In the genomic region with DNA sequence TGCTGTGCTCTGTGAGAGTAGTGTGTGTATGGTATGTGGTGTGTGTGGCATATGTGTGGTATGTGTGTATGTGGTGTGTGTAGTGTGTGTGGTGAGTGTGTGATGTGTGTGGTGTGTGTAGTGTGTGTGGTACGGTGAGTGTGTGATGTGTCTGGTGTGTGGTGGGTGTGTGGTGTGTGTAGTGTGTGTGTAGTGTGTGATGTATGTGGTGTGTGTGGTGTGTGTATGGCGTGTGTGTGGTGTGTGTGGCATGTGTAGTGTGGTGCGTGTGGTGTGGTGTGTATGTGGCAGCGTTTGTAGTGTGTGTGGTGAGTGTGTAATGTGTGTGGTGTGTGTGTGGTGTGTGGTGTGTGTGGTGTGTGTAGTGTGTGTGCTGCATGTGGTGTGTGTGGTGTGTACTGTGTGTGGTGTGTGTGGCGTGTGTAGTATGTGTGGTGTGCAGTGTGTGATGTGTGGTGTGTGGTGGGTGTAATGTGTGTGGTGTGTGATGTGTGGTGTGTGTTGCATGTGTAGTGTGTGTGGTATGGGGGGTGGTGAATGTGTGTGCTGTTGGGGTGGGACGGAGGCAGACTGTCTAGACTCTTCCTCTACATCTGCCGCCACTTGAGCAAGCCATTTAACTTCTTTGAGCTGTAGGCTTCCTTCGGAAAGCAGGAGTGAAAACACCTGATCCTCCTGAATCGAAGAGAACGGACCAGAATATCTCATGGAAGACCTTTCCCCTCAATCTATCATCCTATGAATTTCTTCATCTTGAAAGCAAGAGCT, we compare ENCODE assay signal across 13 cellular contexts. TPM values are rescaled to one million over a fixed set of nuclear protein-coding genes. Genes with fewer than 3 reads are reported as not detected.
A peak's percentile ranks its signal among the peaks of the same experiment; 100 is the strongest.
DNase-seq lines count a peak whose midpoint lies in the region; ATAC-seq, FAIRE-seq and TF ChIP-seq lines count a peak whose summit lies in the region.
"Had no signal": no experiment of that assay in that cellular context is flagged by ENCODE, and none has a peak within 500 bp of the region (broad histone marks: within the 10 kb centered on the region; RNA-seq: fewer than 3 reads in every experiment).

No MANE protein-coding gene starts in this region.

- WGBS in HepG2 (ENCODE audit: low lambda C conversion rate): 22% methylated on average over 9 of the region's 10 CpGs
- 40% methylated on average over 9 of the region's 10 CpGs for WGBS in right lobe of liver (ENCODE audit: insufficient coverage, low coverage, low lambda C conversion rate, missing lambda C conversion rate)

- ATAC-seq in HepG2 (peak; percentile 10; the same call in 2 of the 3 replicates), right lobe of liver (no peak), GM19035 (IDR thresholded peaks at IDR 0.05; ENCODE audit: unreplicated experiment) (no peak)
- ATAC-seq in stimulated activated effector memory CD8-positive, alpha-beta T cell treated with anti-CD3 and anti-CD28 coated beads, Interleukin-12 subunit alpha, Interleukin-12 subunit beta, amount 100 ng/mL, for 72 hours: peak; percentile 46

- H2AFZ ChIP-seq in HepG2 (ENCODE audit: low read length) (no peak overlapping the region), MM.1S (ENCODE audit: low read length) (no peak overlapping the region)

- H3K36me3 ChIP-seq in HepG2 (replicated peaks in 1 of 2; ENCODE audit: control insufficient read depth in 1 of 2, insufficient read depth in 2 of 2, low read length in 2 of 2) (no peaks in the 10 kb centered on the region), right lobe of liver (no peaks in the 10 kb centered on the region), MM.1S (replicated peaks; ENCODE audit: insufficient read depth, low read length) (no peaks in the 10 kb centered on the region)
- H3K36me3 ChIP-seq: BLaER1 had no signal

- DNase-seq in HepG2 (ENCODE audit: low spot score): no peak
- no peak for DNase-seq in right lobe of liver
- no peak for DNase-seq in MM.1S
- DNase-seq in SK-N-DZ (ENCODE audit: low spot score): peak; percentile 73
- peak in 1 of 2 donors; percentile 28 for DNase-seq in stimulated activated effector memory CD8-positive, alpha-beta T cell treated with anti-CD3 and anti-CD28 coated beads, Interleukin-12 subunit alpha, Interleukin-12 subunit beta, amount 100 ng/mL, for 72 hours (ENCODE audit: low spot score in 2 of 2)
- DNase-seq in activated gamma-delta T cell (lab: John Stamatoyannopoulos, UW): no peak
- DNase-seq in NCI-H1048 (lab: John Stamatoyannopoulos, UW): no peak
- DNase-seq: activated CD4-positive, CD25-positive, alpha-beta regulatory T cell; effector CD8-positive, alpha-beta T cell had no signal

- no peak overlapping the region for H3K9ac ChIP-seq in HepG2 (ENCODE audit: insufficient read depth, low read depth, low read length)
- H3K9ac ChIP-seq in MM.1S (ENCODE audit: low read length): no peak overlapping the region
- H3K9ac ChIP-seq: BLaER1 had no signal

- H3K79me2 ChIP-seq in HepG2 (ENCODE audit: insufficient read depth, low read length) (no peaks in the 10 kb centered on the region), MM.1S (ENCODE audit: low read length) (no peaks in the 10 kb centered on the region)

- intact Hi-C loops in HepG2 (cut with micrococcal nuclease; ENCODE audit: unreplicated experiment): loop anchor here (5.0 kb wide), 1 partner anchor 269 kb away; no protein-coding TSS in a partner anchor
- intact Hi-C loops in right lobe of liver (cut with DNase I): loop anchor here (10.0 kb wide), 1 partner anchor 82 kb away; a partner anchor contains a TSS

- FAIRE-seq in HepG2 (lab: Jason Lieb, UNC): peak; percentile 61

- no peak for TF ChIP-seq RAD21 in HepG2 (CRISPR knock-in tag; IDR thresholded peaks at IDR 0.05)

- peaks cover 9% of the 10 kb centered on the region for H3K4me1 Mint-ChIP-seq in stimulated activated effector memory CD8-positive, alpha-beta T cell treated with anti-CD3 and anti-CD28 coated beads, Interleukin-12 subunit alpha, Interleukin-12 subunit beta, amount 100 ng/mL, for 72 hours

- H3K4me1 ChIP-seq in HepG2 (ENCODE audit: insufficient read depth, low read length) (0 out of 2 replicates have a peak, but pooled peaks cover 12% of the 10 kb centered on the region), right lobe of liver (peaks cover 0 to 3% (median 0%) of the 10 kb centered on the region in 4 donors), MM.1S (ENCODE audit: low read length) (peaks cover 6% of the 10 kb centered on the region; the same call in 1 of the 2 replicates)

- H3K27me3 ChIP-seq in HepG2 (ENCODE audit: control insufficient read depth in 1 of 2, insufficient read depth in 2 of 2, low read length in 2 of 2) (peaks cover 3 to 14% of the 10 kb centered on the region in 2 experiments; a peak in 3 of 5 replicates), right lobe of liver (no peaks in the 10 kb centered on the region), MM.1S (replicated peaks; ENCODE audit: insufficient read depth, low read length) (no peaks in the 10 kb centered on the region)
- H3K27me3 ChIP-seq: BLaER1 had no signal

- no peaks in the 10 kb centered on the region for H3K9me2 ChIP-seq in MM.1S (replicated peaks; ENCODE audit: insufficient read depth, low read length)

- no peak overlapping the region for H3K27ac ChIP-seq in HepG2 (ENCODE audit: extremely low read length, insufficient read depth, low read length)
- no peak overlapping the region for H3K27ac ChIP-seq in right lobe of liver
- H3K27ac ChIP-seq in MM.1S (ENCODE audit: low read length): no peak overlapping the region
- H3K27ac ChIP-seq: BLaER1 had no signal

- TF ChIP-seq EP300 in HepG2 (IDR thresholded peaks at IDR 0.05; ENCODE audit: low read depth in 2 of 2, low read length in 2 of 2) (no peak), HepG2 (CRISPR knock-in tag; IDR thresholded peaks at IDR 0.05; ENCODE audit: borderline replicate concordance) (no peak)

- in situ Hi-C loops in HepG2 (cut with HindIII; ENCODE audit: extremely low pct_ligation_motif_present, low pct_unique_long_range_greater_than_20kb): loop anchor here (5.0 kb wide), 1 partner anchor 144 kb away; no protein-coding TSS in a partner anchor

- H3K9me3 Mint-ChIP-seq in stimulated activated effector memory CD8-positive, alpha-beta T cell treated with anti-CD3 and anti-CD28 coated beads, Interleukin-12 subunit alpha, Interleukin-12 subunit beta, amount 100 ng/mL, for 72 hours: no peaks in the 10 kb centered on the region

- no peak overlapping the region for H3K27ac Mint-ChIP-seq in stimulated activated effector memory CD8-positive, alpha-beta T cell treated with anti-CD3 and anti-CD28 coated beads, Interleukin-12 subunit alpha, Interleukin-12 subunit beta, amount 100 ng/mL, for 72 hours
- H3K27ac Mint-ChIP-seq: IgD-negative memory B cell had no signal

- no TSS peak for BruUV-seq in HepG2 (replicated peaks; lab: Mats Ljungman, UMichigan)

- CTCF ChIA-PET in HepG2 (lab: Yijun Ruan, JAX; ENCODE audit: low intra/inter-chr PET ratio, low total read pairs): interaction anchor here (5.6 kb wide), 1 partner anchor 146 kb away, joined by 75 read pairs; no protein-coding TSS in a partner anchor

- TF ChIP-seq CTCF in HepG2 (CRISPR knock-in tag; IDR thresholded peaks at IDR 0.05) (no peak), right lobe of liver (IDR thresholded peaks at IDR 0.05) (no peak), MM.1S (IDR thresholded peaks at IDR 0.05; ENCODE audit: low read length) (no peak)

- H3K36me3 Mint-ChIP-seq in stimulated activated effector memory CD8-positive, alpha-beta T cell treated with anti-CD3 and anti-CD28 coated beads, Interleukin-12 subunit alpha, Interleukin-12 subunit beta, amount 100 ng/mL, for 72 hours: no peaks in the 10 kb centered on the region
- H3K36me3 Mint-ChIP-seq: IgD-negative memory B cell had no signal

- H3K4me2 ChIP-seq in HepG2 (ENCODE audit: low read depth, low read length): no peak overlapping the region
- 0 out of 2 replicates have a peak overlapping the region, but pooled peaks have one; percentile 4 for H3K4me2 ChIP-seq in MM.1S (ENCODE audit: low read depth, low read length)
- H3K4me2 ChIP-seq: BLaER1 had no signal

- TF ChIP-seq POLR2A in HepG2 (IDR thresholded peaks at IDR 0.05; ENCODE audit: insufficient read depth in 1 of 2, low read depth in 2 of 2, low read length in 2 of 2) (no peak), right lobe of liver (IDR thresholded peaks at IDR 0.05) (no peak)

- H3K4me3 ChIP-seq in HepG2 (replicated peaks in 1 of 3; ENCODE audit: insufficient read depth in 1 of 3, low read depth in 2 of 3, low read length in 3 of 3) (no peak overlapping the region), right lobe of liver (no peak overlapping the region), MM.1S (ENCODE audit: low read length) (no peak overlapping the region)
- H3K4me3 ChIP-seq: BLaER1 had no signal

- H3K9me3 ChIP-seq in HepG2 (ENCODE audit: low read length) (no peaks in the 10 kb centered on the region), right lobe of liver (no peaks in the 10 kb centered on the region), MM.1S (replicated peaks; ENCODE audit: insufficient read depth, low read length) (no peaks in the 10 kb centered on the region)
- H3K9me3 ChIP-seq: BLaER1 had no signal

- peaks cover 5% of the 10 kb centered on the region; the same call in 1 of the 2 replicates for H3F3A ChIP-seq in MM.1S (ENCODE audit: insufficient read depth, low read length)

- H3K4me3 Mint-ChIP-seq in stimulated activated effector memory CD8-positive, alpha-beta T cell treated with anti-CD3 and anti-CD28 coated beads, Interleukin-12 subunit alpha, Interleukin-12 subunit beta, amount 100 ng/mL, for 72 hours: no peak overlapping the region
- H3K4me3 Mint-ChIP-seq: IgD-negative memory B cell had no signal

- H4K20me1 ChIP-seq in HepG2 (ENCODE audit: insufficient read depth, low read length): no peaks in the 10 kb centered on the region
- H4K20me1 ChIP-seq in MM.1S (ENCODE audit: insufficient read depth, low read length): no peaks in the 10 kb centered on the region
- H4K20me1 ChIP-seq: BLaER1 had no signal

- POLR2A ChIA-PET in HepG2 (lab: Yijun Ruan, JAX): no interaction called here

RNA-seq across cellular contexts. Expression of a gene that starts 33.5 kb away (rescaled TPM):
- total RNA-seq in HepG2 (2016; rRNA removed; fragmentation: Illumina TruSeq; extraction: Trizol) (not detected in 2 replicates), right lobe of liver (under 1 TPM in 1 of 6 experiments, not detected in 5; 0.12 TPM)
- total RNA-seq in HepG2 (2016; cell fraction: cytosol; rRNA removed; fragmentation: Illumina TruSeq; extraction: Trizol; ENCODE audit: low read depth): not detected in 2 replicates
- total RNA-seq in HepG2 (2016; cell fraction: insoluble cytoplasmic fraction; rRNA removed; fragmentation: Illumina TruSeq; extraction: Trizol): not detected in 2 replicates
- not detected in 2 replicates for total RNA-seq in HepG2 (2016; cell fraction: membrane; rRNA removed; fragmentation: Illumina TruSeq; extraction: Trizol)
- total RNA-seq in HepG2 (2016; cell fraction: nucleus; rRNA removed; fragmentation: Illumina TruSeq; extraction: Trizol): not detected in 2 replicates
- polyA plus RNA-seq in HepG2 (2011; rRNA removed): not detected in 2 replicates
- polyA plus RNA-seq in HepG2 (2011; cell fraction: cytosol; rRNA removed): not detected in 2 replicates
- polyA plus RNA-seq in HepG2 (2011; cell fraction: nucleus; rRNA removed): not detected in 2 replicates
- not detected in 2 replicates for polyA plus RNA-seq in HepG2 (2012)
- polyA plus RNA-seq in HepG2 (2016; cell fraction: cytosol; fragmentation: Illumina TruSeq; extraction: Trizol; ENCODE audit: low read depth): not detected in 2 replicates
- not detected in 2 replicates for polyA plus RNA-seq in HepG2 (2016; cell fraction: insoluble cytoplasmic fraction; fragmentation: Illumina TruSeq; extraction: Trizol; ENCODE audit: low read depth)
- not detected in 2 replicates for polyA plus RNA-seq in HepG2 (2016; cell fraction: membrane; fragmentation: Illumina TruSeq; extraction: Trizol; ENCODE audit: low read depth)
- polyA plus RNA-seq in HepG2 (2016; cell fraction: nucleus; fragmentation: Illumina TruSeq; extraction: Trizol; ENCODE audit: insufficient read depth, low read depth): not detected in 2 replicates
- polyA minus RNA-seq in HepG2 (2011; rRNA and poly(A)+ RNA removed; ENCODE audit: low replicate concordance): not detected in 2 replicates
- polyA minus RNA-seq in HepG2 (2011; cell fraction: cytosol; rRNA and poly(A)+ RNA removed): not detected in 2 replicates
- not detected in 2 replicates for polyA minus RNA-seq in HepG2 (2011; cell fraction: nucleus; rRNA and poly(A)+ RNA removed)
- 0.06 TPM in 1 of 2 replicates, not detected in the other for polyA plus RNA-seq in SK-N-DZ (2014; cell fraction: cytosol; rRNA removed)
- polyA plus RNA-seq in SK-N-DZ (2014; cell fraction: nucleus; rRNA removed): not detected in 2 replicates
- total RNA-seq: myocyte had no signal

RNA-seq across cellular contexts. Expression of a gene that starts 37.2 kb away (rescaled TPM):
- total RNA-seq in HepG2 (2016; rRNA removed; fragmentation: Illumina TruSeq; extraction: Trizol): not detected in 2 replicates
- not detected in 2 replicates for total RNA-seq in HepG2 (2016; cell fraction: cytosol; rRNA removed; fragmentation: Illumina TruSeq; extraction: Trizol; ENCODE audit: low read depth)
- not detected in 2 replicates for total RNA-seq in HepG2 (2016; cell fraction: insoluble cytoplasmic fraction; rRNA removed; fragmentation: Illumina TruSeq; extraction: Trizol)
- not detected in 2 replicates for total RNA-seq in HepG2 (2016; cell fraction: membrane; rRNA removed; fragmentation: Illumina TruSeq; extraction: Trizol)
- not detected in 2 replicates for total RNA-seq in HepG2 (2016; cell fraction: nucleus; rRNA removed; fragmentation: Illumina TruSeq; extraction: Trizol)
- polyA plus RNA-seq in HepG2 (2011; rRNA removed): not detected in 2 replicates
- not detected in 2 replicates for polyA plus RNA-seq in HepG2 (2011; cell fraction: cytosol; rRNA removed)
- polyA plus RNA-seq in HepG2 (2011; cell fraction: nucleus; rRNA removed): not detected in 2 replicates
- polyA plus RNA-seq in HepG2 (2012): not detected in 2 replicates
- not detected in 2 replicates for polyA plus RNA-seq in HepG2 (2016; cell fraction: cytosol; fragmentation: Illumina TruSeq; extraction: Trizol; ENCODE audit: low read depth)
- not detected in 2 replicates for polyA plus RNA-seq in HepG2 (2016; cell fraction: insoluble cytoplasmic fraction; fragmentation: Illumina TruSeq; extraction: Trizol; ENCODE audit: low read depth)
- polyA plus RNA-seq in HepG2 (2016; cell fraction: membrane; fragmentation: Illumina TruSeq; extraction: Trizol; ENCODE audit: low read depth): not detected in 2 replicates
- not detected in 2 replicates for polyA plus RNA-seq in HepG2 (2016; cell fraction: nucleus; fragmentation: Illumina TruSeq; extraction: Trizol; ENCODE audit: insufficient read depth, low read depth)
- not detected in 2 replicates for polyA minus RNA-seq in HepG2 (2011; rRNA and poly(A)+ RNA removed; ENCODE audit: low replicate concordance)
- not detected in 2 replicates for polyA minus RNA-seq in HepG2 (2011; cell fraction: cytosol; rRNA and poly(A)+ RNA removed)
- not detected in 2 replicates for polyA minus RNA-seq in HepG2 (2011; cell fraction: nucleus; rRNA and poly(A)+ RNA removed)
- under 1 TPM in 1 of 6 experiments, not detected in 5; 0.12 TPM for total RNA-seq in right lobe of liver
- not detected in 2 replicates for polyA plus RNA-seq in SK-N-DZ (2014; cell fraction: cytosol; rRNA removed)
- not detected in 2 replicates for polyA plus RNA-seq in SK-N-DZ (2014; cell fraction: nucleus; rRNA removed)
- polyA plus RNA-seq: IgD-negative memory B cell had no signal

Comparison
In these comparisons a context has a peak if more than half of its experiments do, and no peak if none do; other contexts are left out.
1. ATAC-seq: peak in HepG2 (single experiment) and stimulated activated effector memory CD8-positive, alpha-beta T cell treated with anti-CD3 and anti-CD28 coated beads, Interleukin-12 subunit alpha, Interleukin-12 subunit beta, amount 100 ng/mL, for 72 hours (single experiment); none in right lobe of liver (0 of 4) and GM19035 (single experiment).